In genomic region chr2:128172191-128172590, GRCh38 we compare ENCODE assay signal across 1 cellular context.
TF ChIP-seq lines count a peak whose summit lies in the region.

No MANE protein-coding gene starts in this region.

TF ChIP-seq in H1, 55 proteins besides CTCF, POLR2A, EP300 and RAD21:
- TF ChIP-seq BCL11A (IDR thresholded peaks at IDR 0.05; ENCODE audit: low read depth in 2 of 2, low read length in 2 of 2) (no peak), GABPA (IDR thresholded peaks at IDR 0.05; ENCODE audit: borderline replicate concordance, insufficient read depth, low read length) (no peak), E2F6 (IDR thresholded peaks at IDR 0.05) (no peak), TBP (IDR thresholded peaks at IDR 0.05; ENCODE audit: low read depth, low read length) (no peak), KDM4A (IDR thresholded peaks at IDR 0.05; ENCODE audit: low read depth, low read length, severe bottlenecking) (no peak), ATF3 (IDR thresholded peaks at IDR 0.05; ENCODE audit: insufficient read depth, low read depth, low read length) (no peak), SP1 (IDR thresholded peaks at IDR 0.05; ENCODE audit: low read depth, low read length) (no peak), TAF7 (optimal IDR thresholded peaks at IDR 0.05; ENCODE audit: borderline replicate concordance, low read depth, low read length) (no peak), TAF1 (IDR thresholded peaks at IDR 0.05; ENCODE audit: low read depth, low read length) (no peak)
